ENCODE assay signal across 9 cellular contexts in genomic region chr6:155154158-155154830, GRCh38.
DNase-seq lines count a peak whose midpoint lies in the region; ATAC-seq lines count a peak whose summit lies in the region.
"Had no signal": no experiment of that assay in that cellular context is flagged by ENCODE, and none has a peak within 500 bp of the region (broad histone marks: within the 10 kb centered on the region; RNA-seq: fewer than 3 reads in every experiment).

No MANE protein-coding gene starts in this region.

- H3K4me3 Mint-ChIP-seq in activated CD4-positive, alpha-beta T cell treated with anti-CD3 and anti-CD28 coated beads for 36 hours: peak overlapping the region; percentile 35
- H3K4me3 Mint-ChIP-seq: naive B cell had no signal

- DNase-seq in activated CD4-positive, alpha-beta T cell treated with anti-CD3 and anti-CD28 coated beads for 36 hours: peak; percentile 62
- no peak for DNase-seq in activated CD4-positive, alpha-beta T cell treated with anti-CD3 and anti-CD28 coated beads, Interleukin-2, amount 50 U/mL, for 1 hour
- peak; percentile 30 to 38 for DNase-seq in NCI-H526 (lab: John Stamatoyannopoulos, UW)
- peak; percentile 89 for DNase-seq in astrocyte of the hippocampus (ENCODE audit: low read depth, low spot score)
- DNase-seq in putamen (ENCODE audit: low spot score): peak; percentile 20
- no peak for DNase-seq in posterior cingulate gyrus
- DNase-seq in cardiac septum (ENCODE audit: low spot score): no peak
- DNase-seq: naive B cell had no signal

- intact Hi-C loops in activated CD4-positive, alpha-beta T cell treated with anti-CD3 and anti-CD28 coated beads for 36 hours (cut with DNase I, micrococcal nuclease): loop anchor here (1.0 to 10.0 kb wide), 9 partner anchors 17 to 909 kb away; partner anchors contain the start of genes IPCEF1 (in 1 of the 2) and TIAM2 (in 1 of the 2)
- intact Hi-C loops in posterior cingulate gyrus (cut with DNase I) (no loop called here), cardiac septum (cut with DNase I) (no loop called here)

- peaks cover 3% of the 10 kb centered on the region for H3K27me3 Mint-ChIP-seq in activated CD4-positive, alpha-beta T cell treated with anti-CD3 and anti-CD28 coated beads for 36 hours

- POLR2A ChIA-PET in activated CD4-positive, alpha-beta T cell treated with anti-CD3 and anti-CD28 coated beads for 36 hours (lab: Charles Lee): interaction anchor here (0.6 to 2.0 kb wide), 4 partner anchors 17 to 104 kb away, joined by 3 to 32 read pairs (median 4); no protein-coding TSS in a partner anchor

- peak; percentile 61 for ATAC-seq in activated CD4-positive, alpha-beta T cell treated with anti-CD3 and anti-CD28 coated beads for 36 hours
- ATAC-seq in GM21529 (IDR thresholded peaks at IDR 0.05; ENCODE audit: unreplicated experiment): no peak

- no peaks in the 10 kb centered on the region for H3K9me3 Mint-ChIP-seq in activated CD4-positive, alpha-beta T cell treated with anti-CD3 and anti-CD28 coated beads for 36 hours (ENCODE audit: low read depth)
- H3K9me3 Mint-ChIP-seq: naive B cell had no signal

- H3K4me1 Mint-ChIP-seq in activated CD4-positive, alpha-beta T cell treated with anti-CD3 and anti-CD28 coated beads for 36 hours: peaks cover 78% of the 10 kb centered on the region
- H3K4me1 Mint-ChIP-seq: naive B cell had no signal

- peak overlapping the region; percentile 91 for H3K27ac Mint-ChIP-seq in activated CD4-positive, alpha-beta T cell treated with anti-CD3 and anti-CD28 coated beads for 36 hours

- peaks cover 26% of the 10 kb centered on the region for H3K36me3 Mint-ChIP-seq in activated CD4-positive, alpha-beta T cell treated with anti-CD3 and anti-CD28 coated beads for 36 hours (ENCODE audit: low read depth)
- H3K36me3 Mint-ChIP-seq: naive B cell had no signal

- CTCF ChIA-PET in activated CD4-positive, alpha-beta T cell treated with anti-CD3 and anti-CD28 coated beads for 36 hours (lab: Charles Lee): interaction anchor here (0.9 to 2.7 kb wide), 6 partner anchors 9 to 47 kb away, joined by 3 to 26 read pairs (median 4); no protein-coding TSS in a partner anchor

Comparison
In these comparisons a context has a peak if more than half of its experiments do, and no peak if none do; other contexts are left out.
1. DNase-seq: peak in activated CD4-positive, alpha-beta T cell treated with anti-CD3 and anti-CD28 coated beads for 36 hours (single experiment), NCI-H526 (2 of 2), astrocyte of the hippocampus (single experiment) and putamen (single experiment); none in activated CD4-positive, alpha-beta T cell treated with anti-CD3 and anti-CD28 coated beads, Interleukin-2, amount 50 U/mL, for 1 hour (single experiment), posterior cingulate gyrus (0 of 10) and cardiac septum (single experiment).
2. intact Hi-C loops: an anchor here in activated CD4-positive, alpha-beta T cell treated with anti-CD3 and anti-CD28 coated beads for 36 hours (1.0 to 10.0 kb wide); none called in posterior cingulate gyrus and cardiac septum.